19 cellular contexts compared by ENCODE assay signal in genomic region chr12:116076399-116076798, GRCh38.
"Had no signal": no experiment of that assay in that cellular context is flagged by ENCODE, and none has a peak within 500 bp of the region (broad histone marks: within the 10 kb centered on the region; RNA-seq: fewer than 3 reads in every experiment).

No MANE protein-coding gene starts in this region.

- H3K4me3 ChIP-seq: adrenal gland, suprapubic skin had no signal

- H3K36me3 ChIP-seq: adrenal gland, suprapubic skin had no signal

- H3K4me3 Mint-ChIP-seq: activated CD8-positive, alpha-beta T cell treated with anti-CD3 and anti-CD28 coated beads for 36 hours; activated naive CD4-positive, alpha-beta T cell treated with anti-CD3 and anti-CD28 coated beads, Interleukin-2, amount 50 U/mL, for 24 hours; activated T-cell treated with anti-CD3 and anti-CD28 coated beads, Interleukin-2, amount 50 U/mL, for 4 hours; natural killer cell; type B pancreatic cell; WTC11 had no signal

- ATAC-seq: activated CD8-positive, alpha-beta T cell treated with anti-CD3 and anti-CD28 coated beads for 36 hours; activated T-cell treated with anti-CD3 and anti-CD28 coated beads, Interleukin-2, amount 50 U/mL, for 4 hours; left ventricle myocardium superior; natural killer cell; WTC11 had no signal

- H3K9me3 ChIP-seq: adrenal gland, suprapubic skin had no signal

- DNase-seq: activated CD4-positive, alpha-beta T cell treated with anti-CD3 and anti-CD28 coated beads for 48 hours; activated CD8-positive, alpha-beta T cell treated with anti-CD3 and anti-CD28 coated beads for 36 hours; activated effector memory CD4-positive, alpha-beta T cell treated with Interleukin-2 at 50 U/mL for 16 hours; activated T-cell treated with anti-CD3 and anti-CD28 coated beads, Interleukin-2, amount 50 U/mL, for 4 hours; adrenal gland; glutamatergic neuron; hypothalamus; kidney glomerular epithelial cell; left ventricle myocardium superior; mesendoderm; natural killer cell; stimulated activated CD4-positive, alpha-beta T cell treated with anti-CD3 and anti-CD28 coated beads, Interleukin-15, amount 100 ng/mL, for 24 hours; stimulated activated CD4-positive, alpha-beta T cell treated with anti-CD3 and anti-CD28 coated beads, Interleukin-4, amount 100 ng/mL, for 1 hour; stimulated activated naive CD4-positive, alpha-beta T cell treated with Interleukin-2 at 50 U/mL for 16 hours; T-helper 2 cell had no signal

- H3K9me3 Mint-ChIP-seq: activated CD8-positive, alpha-beta T cell treated with anti-CD3 and anti-CD28 coated beads for 36 hours; activated naive CD4-positive, alpha-beta T cell treated with anti-CD3 and anti-CD28 coated beads, Interleukin-2, amount 50 U/mL, for 24 hours; activated T-cell treated with anti-CD3 and anti-CD28 coated beads, Interleukin-2, amount 50 U/mL, for 4 hours; natural killer cell; type B pancreatic cell; WTC11 had no signal

- H3K27me3 Mint-ChIP-seq: activated CD8-positive, alpha-beta T cell treated with anti-CD3 and anti-CD28 coated beads for 36 hours; activated naive CD4-positive, alpha-beta T cell treated with anti-CD3 and anti-CD28 coated beads, Interleukin-2, amount 50 U/mL, for 24 hours; type B pancreatic cell had no signal

- H3K27me3 ChIP-seq: adrenal gland, suprapubic skin had no signal

- H3K36me3 Mint-ChIP-seq: natural killer cell, type B pancreatic cell, WTC11 had no signal

- H3K27ac ChIP-seq: adrenal gland, suprapubic skin had no signal

- H3K27ac Mint-ChIP-seq: activated CD8-positive, alpha-beta T cell treated with anti-CD3 and anti-CD28 coated beads for 36 hours; activated naive CD4-positive, alpha-beta T cell treated with anti-CD3 and anti-CD28 coated beads, Interleukin-2, amount 50 U/mL, for 24 hours; natural killer cell; type B pancreatic cell had no signal
